1 cellular context compared by ENCODE assay signal in the genomic region with DNA sequence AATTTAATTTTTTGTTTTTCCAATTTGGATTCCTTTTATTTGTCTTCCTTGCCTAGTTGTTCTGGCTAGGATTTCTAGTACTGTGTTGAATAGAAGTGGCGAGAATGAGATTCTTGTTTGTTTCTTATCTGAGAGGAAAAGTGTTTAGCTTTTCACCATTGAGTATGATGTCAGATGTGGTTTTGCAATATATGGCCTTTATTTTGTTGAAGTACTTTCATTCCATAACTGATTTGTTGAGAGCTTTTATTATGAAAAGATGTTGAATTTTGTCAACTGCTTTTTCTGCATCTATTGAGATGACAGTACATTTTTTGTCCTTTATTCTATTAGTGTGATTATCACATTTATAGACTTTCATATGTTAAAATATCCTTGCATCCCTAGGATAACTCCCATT.
TF ChIP-seq lines count a peak whose summit lies in the region.

No MANE protein-coding gene starts in this region.

TF ChIP-seq in IMR-90, 13 proteins besides CTCF, POLR2A, EP300 and RAD21:
- TF ChIP-seq CHD1 (IDR thresholded peaks at IDR 0.05; ENCODE audit: low read depth, low read length) (no peak), SMC3 (IDR thresholded peaks at IDR 0.05; ENCODE audit: low read depth, low read length) (no peak), RCOR1 (IDR thresholded peaks at IDR 0.05; ENCODE audit: insufficient replicate concordance, low read length) (no peak), USF2 (IDR thresholded peaks at IDR 0.05; ENCODE audit: low read depth, low read length) (no peak), MXI1 (IDR thresholded peaks at IDR 0.05; ENCODE audit: borderline replicate concordance, low read depth, low read length) (no peak), MAFK (IDR thresholded peaks at IDR 0.05; ENCODE audit: low read depth, low read length) (no peak), NFE2L2 (IDR thresholded peaks at IDR 0.05; ENCODE audit: low read depth, low read length) (no peak)
